ENCODE assay signal across 10 cellular contexts in the genomic region with DNA sequence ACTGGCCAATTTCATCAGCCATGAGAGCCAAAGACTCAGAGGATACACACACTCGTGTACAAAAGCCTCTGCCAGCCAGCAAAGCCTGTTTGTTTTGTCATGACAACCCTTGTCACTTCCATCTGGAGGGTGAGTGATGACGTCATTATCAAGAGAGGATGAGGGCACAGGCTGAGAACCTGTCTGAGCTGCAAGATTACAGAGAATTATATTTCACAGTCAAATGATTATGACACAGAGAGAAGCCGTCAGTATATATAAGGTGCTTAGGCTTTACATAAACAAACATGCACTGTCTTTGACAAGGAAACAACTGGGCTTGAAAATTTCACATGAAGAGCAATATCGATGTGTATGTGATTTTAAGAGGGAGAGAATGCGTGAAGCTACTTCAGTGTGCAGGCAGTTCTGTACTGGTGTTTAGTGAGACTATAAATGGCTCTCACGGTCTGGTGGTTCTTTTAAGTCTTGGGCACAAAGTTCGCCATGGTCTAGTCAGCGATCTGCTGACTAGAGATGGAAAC.
DNase-seq lines count a peak whose midpoint lies in the region; TF ChIP-seq lines count a peak whose summit lies in the region.
"Had no signal": no experiment of that assay in that cellular context is flagged by ENCODE, and none has a peak within 500 bp of the region (broad histone marks: within the 10 kb centered on the region; RNA-seq: fewer than 3 reads in every experiment).

No MANE protein-coding gene starts in this region.

- no peaks in the 10 kb centered on the region for H3K27me3 ChIP-seq in parathyroid adenoma (ENCODE audit: control insufficient read depth, insufficient read depth, low read length)

- H3K9me3 ChIP-seq in parathyroid adenoma (ENCODE audit: control insufficient read depth, low read length), result no peaks in the 10 kb centered on the region
- H3K9me3 ChIP-seq: mucosa of descending colon had no signal

- no peak for TF ChIP-seq CTCF in parathyroid adenoma (IDR thresholded peaks at IDR 0.05)

- no peak overlapping the region for H3K9ac ChIP-seq in parathyroid adenoma

- H3K4me1 ChIP-seq in parathyroid adenoma, result peaks cover 5% of the 10 kb centered on the region

- H3K27ac ChIP-seq in cingulate gyrus (ENCODE audit: low read depth, low read length), result peak overlapping the region; percentile 62
- H3K27ac ChIP-seq in parathyroid adenoma, result no peak overlapping the region

- peak overlapping the region; percentile 65 for H2AFZ ChIP-seq in parathyroid adenoma

- H3K79me2 ChIP-seq in parathyroid adenoma, result no peaks in the 10 kb centered on the region

- no peak overlapping the region for H3K4me2 ChIP-seq in parathyroid adenoma (ENCODE audit: low read length)

- no peak overlapping the region for H3K4me3 ChIP-seq in parathyroid adenoma (ENCODE audit: low read depth, low read length)
- H3K4me3 ChIP-seq: mucosa of descending colon had no signal

- peak; percentile 26 to 88 (median 58) for DNase-seq in NCI-H1417 (lab: John Stamatoyannopoulos, UW)
- no peak for DNase-seq in NCI-H1417 treated with DMSO at 0.1 percent for 48 hours (lab: John Stamatoyannopoulos, UW)
- DNase-seq in NCI-H526 (lab: John Stamatoyannopoulos, UW), result peak; percentile 78 to 87
- no peak for DNase-seq in Kasumi-1 (lab: John Stamatoyannopoulos, UW)
- no peak for DNase-seq in AML-193 (lab: John Stamatoyannopoulos, UW)
- no peak for DNase-seq in activated CD4-positive, alpha-beta T cell treated with anti-CD3 and anti-CD28 coated beads for 4 hours
- DNase-seq: activated naive CD4-positive, alpha-beta T cell treated with Interleukin-2 at 50 U/mL for 16 hours; mucosa of descending colon had no signal

- no peaks in the 10 kb centered on the region for H3K36me3 ChIP-seq in parathyroid adenoma (ENCODE audit: control insufficient read depth, insufficient read depth, low read length)

Comparison
In these comparisons a context has a peak if more than half of its experiments do, and no peak if none do; other contexts are left out.
1. DNase-seq: peak in NCI-H1417 (3 of 3) and NCI-H526 (2 of 2); none in NCI-H1417 treated with DMSO at 0.1 percent for 48 hours (single experiment), Kasumi-1 (0 of 2), AML-193 (0 of 2) and activated CD4-positive, alpha-beta T cell treated with anti-CD3 and anti-CD28 coated beads for 4 hours (0 of 2).